ENCODE assay signal across 9 cellular contexts in the genomic region with DNA sequence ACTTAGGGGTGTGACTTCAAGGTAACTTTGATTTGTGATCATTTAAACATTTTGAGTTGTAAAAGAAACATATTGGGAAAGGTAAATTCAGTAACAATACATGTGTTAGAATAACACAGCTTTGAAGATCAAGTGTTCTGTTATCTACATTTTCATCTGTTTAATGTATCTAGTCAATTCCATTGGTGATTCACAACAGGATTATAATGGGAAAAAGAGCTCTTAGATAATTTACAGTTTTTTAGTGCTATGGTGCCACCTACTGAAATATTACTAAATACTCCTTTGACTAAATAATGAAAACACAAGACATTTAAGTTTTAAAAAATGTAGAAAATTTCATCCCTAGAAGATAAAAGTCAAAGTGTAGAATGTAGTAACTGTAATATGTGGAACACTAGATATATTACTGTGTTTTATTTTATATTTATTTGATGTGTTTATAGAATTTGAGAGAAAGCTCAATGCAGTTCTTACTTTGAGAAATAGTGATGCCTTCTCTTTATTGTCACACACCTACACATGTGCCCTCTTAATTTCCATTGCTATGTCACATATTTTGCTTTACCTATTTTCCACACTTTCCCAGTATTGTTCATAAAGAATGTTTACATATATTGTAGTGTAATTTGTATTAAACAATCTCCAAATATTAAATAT. TPM values are rescaled to one million over a fixed set of nuclear protein-coding genes. Genes with fewer than 3 reads are reported as not detected.
A peak's percentile ranks its signal among the peaks of the same experiment; 100 is the strongest.
DNase-seq lines count a peak whose midpoint lies in the region; TF ChIP-seq lines count a peak whose summit lies in the region.
"Had no signal": no experiment of that assay in that cellular context is flagged by ENCODE, and none has a peak within 500 bp of the region (broad histone marks: within the 10 kb centered on the region; RNA-seq: fewer than 3 reads in every experiment).

No MANE protein-coding gene starts in this region.

- H2BK5ac ChIP-seq in trophoblast cell (ENCODE audit: low read depth, low read length, poor library complexity) = no peak overlapping the region

- H3K14ac ChIP-seq in trophoblast cell (ENCODE audit: low read length) = no peak overlapping the region

- H2AFZ ChIP-seq in trophoblast cell (ENCODE audit: insufficient read depth, low read length, poor library complexity) = no peak overlapping the region

- no peaks in the 10 kb centered on the region for H3K9me3 Mint-ChIP-seq in chondrocyte (ENCODE audit: low read depth)

- H2BK120ac ChIP-seq in trophoblast cell (ENCODE audit: insufficient read depth, low read length, poor library complexity) = no peak overlapping the region

- no peak overlapping the region for H3K18ac ChIP-seq in trophoblast cell (ENCODE audit: low read length)

- H3K4me3 Mint-ChIP-seq in chondrocyte (ENCODE audit: unreplicated experiment) = no peak overlapping the region

- no peak overlapping the region for H4K91ac ChIP-seq in trophoblast cell (ENCODE audit: low read depth, low read length)

- no peak overlapping the region for H4K12ac ChIP-seq in trophoblast cell (ENCODE audit: low read depth, low read length)

- no peak overlapping the region for H3K9ac ChIP-seq in trophoblast cell (ENCODE audit: low read length)

- no peaks in the 10 kb centered on the region for H3K36me3 Mint-ChIP-seq in chondrocyte (ENCODE audit: low read depth)

- H2AK5ac ChIP-seq in trophoblast cell (ENCODE audit: low read length) = no peak overlapping the region

- H4K8ac ChIP-seq in trophoblast cell (ENCODE audit: low read depth, low read length) = no peak overlapping the region

- H3K4me3 ChIP-seq in GM06990 (replicated peaks; ENCODE audit: low read depth, low read length) (no peak overlapping the region), trophoblast cell (ENCODE audit: low read depth, low read length) (no peak overlapping the region), WERI-Rb-1 (ENCODE audit: low read depth, low read length) (no peak overlapping the region)

- H3K79me1 ChIP-seq in trophoblast cell (ENCODE audit: low read length) = no peaks in the 10 kb centered on the region

- H3K27ac Mint-ChIP-seq in chondrocyte (ENCODE audit: unreplicated experiment) = no peak overlapping the region

- DNase-seq in A172 (ENCODE audit: low spot score) (peak; percentile 75), GM06990 (ENCODE audit: extremely low read depth, insufficient read length) (no peak), NCI-H82 (lab: John Stamatoyannopoulos, UW) (peak; percentile 72), chondrocyte (ENCODE audit: low spot score) (no peak), trophoblast cell (peak; percentile 7 to 67), WERI-Rb-1 (no peak), posterior vena cava (ENCODE audit: low spot score) (no peak), COLO668 (lab: John Stamatoyannopoulos, UW; ENCODE audit: unreplicated experiment) (no peak)

- H2BK12ac ChIP-seq in trophoblast cell (ENCODE audit: low read length) = no peak overlapping the region

- peaks cover 0 to 2% of the 10 kb centered on the region in 2 experiments for H3K4me1 ChIP-seq in trophoblast cell (ENCODE audit: control insufficient read depth in 1 of 2, insufficient read depth in 2 of 2, low read length in 2 of 2)

- H3K79me2 ChIP-seq in trophoblast cell (ENCODE audit: control insufficient read depth, insufficient read depth, low read length, poor library complexity) = no peaks in the 10 kb centered on the region

- TF ChIP-seq CTCF in GM06990 (IDR thresholded peaks at IDR 0.05; ENCODE audit: insufficient read depth, low read length, poor library complexity, severe bottlenecking) = peak; percentile 7
- TF ChIP-seq CTCF in chondrocyte (IDR thresholded peaks at IDR 0.05) = peak; percentile 92
- TF ChIP-seq CTCF in WERI-Rb-1 (IDR thresholded peaks at IDR 0.05; ENCODE audit: low read depth, low read length) = no peak

- intact Hi-C loops in posterior vena cava (cut with DNase I) = no loop called here

- no peaks in the 10 kb centered on the region for H3K27me3 ChIP-seq in GM06990 (replicated peaks; ENCODE audit: control insufficient read depth, insufficient read depth, low read length)
- no peaks in the 10 kb centered on the region for H3K27me3 ChIP-seq in trophoblast cell (ENCODE audit: insufficient read depth, low read length)
- H3K27me3 ChIP-seq in WERI-Rb-1 (ENCODE audit: insufficient read depth, low read depth, severe bottlenecking) = no peaks in the 10 kb centered on the region

- peaks cover 18% of the 10 kb centered on the region for H3K4me1 Mint-ChIP-seq in chondrocyte (ENCODE audit: low read depth)

- H3K27me3 Mint-ChIP-seq in chondrocyte (ENCODE audit: low read depth) = no peaks in the 10 kb centered on the region

- H3K4ac ChIP-seq in trophoblast cell (ENCODE audit: low read depth, low read length) = no peak overlapping the region

- H3K4me2 ChIP-seq in trophoblast cell (ENCODE audit: low read length) = no peak overlapping the region

- no peaks in the 10 kb centered on the region; the same call in 1 of the 2 replicates for H3K36me3 ChIP-seq in GM06990 (ENCODE audit: control insufficient read depth, insufficient read depth, low read length)
- no peaks in the 10 kb centered on the region for H3K36me3 ChIP-seq in trophoblast cell (ENCODE audit: control insufficient read depth in 1 of 2, insufficient read depth in 2 of 2, low read length in 2 of 2)
- H3K36me3 ChIP-seq in WERI-Rb-1 = no peaks in the 10 kb centered on the region

- H3K9me3 ChIP-seq in trophoblast cell (ENCODE audit: insufficient read depth, low read depth, low read length) (no peaks in the 10 kb centered on the region), WERI-Rb-1 (ENCODE audit: severe bottlenecking) (no peaks in the 10 kb centered on the region)

- H3K23ac ChIP-seq in trophoblast cell (ENCODE audit: low read length) = no peak overlapping the region

- no peak overlapping the region for H3K27ac ChIP-seq in trophoblast cell (ENCODE audit: low read depth, low read length)
- no peak overlapping the region for H3K27ac ChIP-seq in WERI-Rb-1

RNA-seq across cellular contexts. Expression of a gene that starts 47.4 kb away (rescaled TPM):
- total RNA-seq in A172 (2014; rRNA removed; shearing (Covaris generic)) = 2.8 and 3.1 TPM in 2 replicates
- total RNA-seq in chondrocyte (not detected in 3 replicates), posterior vena cava (10 to 100 TPM; 30.8 to 41.7 TPM)
- not detected in 2 replicates for polyA plus RNA-seq in trophoblast cell (2013)
- total RNA-seq: epithelial cell of proximal tubule had no signal

Comparison
In these comparisons a context has a peak if more than half of its experiments do, and no peak if none do; other contexts are left out.
1. DNase-seq: peak in A172 (single experiment), NCI-H82 (single experiment) and trophoblast cell (2 of 2); none in GM06990 (single experiment), chondrocyte (single experiment), WERI-Rb-1 (single experiment), posterior vena cava (single experiment) and COLO668 (single experiment).